ENCODE assay signal across 8 cellular contexts in the genomic region with DNA sequence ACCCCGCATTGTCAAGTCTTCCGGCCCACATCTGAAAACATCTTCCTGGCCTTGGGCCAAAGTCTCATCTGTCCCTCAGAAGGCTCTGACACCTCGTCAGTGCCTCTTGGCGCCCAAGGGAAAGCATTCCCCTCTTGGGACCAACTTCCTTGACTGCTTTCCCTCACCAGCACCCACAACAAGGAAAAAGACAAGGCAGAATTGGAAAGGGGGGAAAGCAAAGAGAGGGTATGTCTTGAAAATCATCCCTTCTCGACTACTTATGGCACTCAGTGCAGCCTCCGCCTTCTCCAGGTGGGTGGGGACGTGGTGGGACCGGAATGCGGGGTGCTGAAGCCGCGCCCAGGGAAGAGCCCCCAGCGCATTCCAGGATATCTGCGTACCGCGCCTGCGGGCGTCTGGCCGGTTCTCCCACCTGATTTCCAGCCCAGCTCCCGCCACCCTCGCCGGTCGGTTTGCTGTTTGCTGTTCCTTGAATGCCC. TPM values are rescaled to one million over a fixed set of nuclear protein-coding genes. Genes with fewer than 3 reads are reported as not detected.
DNase-seq lines count a peak whose midpoint lies in the region; ATAC-seq, FAIRE-seq and TF ChIP-seq lines count a peak whose summit lies in the region.

No MANE protein-coding gene starts in this region.

- no peak for TF ChIP-seq POLR2A in right lobe of liver (IDR thresholded peaks at IDR 0.05)

- no peak for FAIRE-seq in bronchial epithelial cell (lab: Jason Lieb, UNC)

- intact Hi-C loops in right lobe of liver (cut with DNase I): no loop called here
- intact Hi-C loops in tibial artery (cut with DNase I; ENCODE audit: low total_unique reads): no loop called here

- ATAC-seq in right lobe of liver: peak in 1 of 4 donors; percentile 1

- no peak for TF ChIP-seq CTCF in 22Rv1 (IDR thresholded peaks at IDR 0.05)
- TF ChIP-seq CTCF in GM12875 (IDR thresholded peaks at IDR 0.05; ENCODE audit: borderline replicate concordance, insufficient read depth, low read depth, low read length): no peak
- no peak for TF ChIP-seq CTCF in bronchial epithelial cell (IDR thresholded peaks at IDR 0.05; ENCODE audit: insufficient read depth, low read length, severe bottlenecking)
- no peak for TF ChIP-seq CTCF in right lobe of liver (IDR thresholded peaks at IDR 0.05)
- TF ChIP-seq CTCF in tibial artery (IDR thresholded peaks at IDR 0.05): no peak

- H3K27ac ChIP-seq in 22Rv1 (peak overlapping the region; percentile 100), right lobe of liver (peak overlapping the region; percentile 88 to 95 (median 92)), tibial artery (peak overlapping the region; percentile 89 to 95)

- H3K4me1 ChIP-seq in right lobe of liver: peaks cover 0 to 36% (median 12%) of the 10 kb centered on the region in 4 donors
- peaks cover 0 to 62% (median 50%) of the 10 kb centered on the region in 4 donors for H3K4me1 ChIP-seq in tibial artery

- H3K27me3 ChIP-seq in bronchial epithelial cell (ENCODE audit: control insufficient read depth, insufficient read depth, low read length) (no peaks in the 10 kb centered on the region), right lobe of liver (no peaks in the 10 kb centered on the region), tibial artery (no peaks in the 10 kb centered on the region)

- no peaks in the 10 kb centered on the region for H3K9me3 ChIP-seq in right lobe of liver
- H3K9me3 ChIP-seq in tibial artery: no peaks in the 10 kb centered on the region

- H3K4me3 ChIP-seq in GM12875 (ENCODE audit: low read depth, low read length) (peak overlapping the region; percentile 83), bronchial epithelial cell (ENCODE audit: low read depth, low read length) (peak overlapping the region; percentile 80), right lobe of liver (peak overlapping the region; percentile 70 to 88 (median 75)), tibial artery (peak overlapping the region; percentile 71 to 72)

- WGBS in right lobe of liver (ENCODE audit: insufficient coverage, low coverage, low lambda C conversion rate, missing lambda C conversion rate): 1% methylated on average over 11 of the region's 22 CpGs

- DNase-seq in NCI-H226: peak; percentile 93
- DNase-seq in bronchial epithelial cell (ENCODE audit: low read depth): peak; percentile 74
- DNase-seq in right lobe of liver: peak in 2 of 3 donors; percentile 52 to 61
- DNase-seq in tibial artery: no peak
- DNase-seq in NCI-H187 treated with DMSO at 0.1 percent for 48 hours (lab: John Stamatoyannopoulos, UW): no peak
- no peak for DNase-seq in occipital lobe (lab: John Stamatoyannopoulos, UW)

- H3K36me3 ChIP-seq in bronchial epithelial cell (ENCODE audit: control insufficient read depth, insufficient read depth, low read length) (peaks cover 9% of the 10 kb centered on the region), right lobe of liver (peaks cover 0 to 5% (median 1%) of the 10 kb centered on the region in 4 donors), tibial artery (peaks cover 0 to 16% (median 12%) of the 10 kb centered on the region in 3 donors)

RNA-seq across cellular contexts. Expression of gene SLC39A1, which starts 0.6 kb away (rescaled TPM):
- total RNA-seq in bronchial epithelial cell: 71.2 and 108 TPM in 2 replicates
- total RNA-seq in right lobe of liver: 10 to 100 TPM; 33.0 to 63.6 (median 47.7) TPM
- 30.9 TPM for total RNA-seq in occipital lobe

RNA-seq across cellular contexts. Expression of gene CREB3L4, which starts 3.8 kb away (rescaled TPM):
- total RNA-seq in bronchial epithelial cell (4.6 and 7.1 TPM in 2 replicates), right lobe of liver (10 to 100 TPM in 1 of 6 experiments, 1 to 10 TPM in 5; 4.9 to 11.1 (median 8.2) TPM), occipital lobe (7.2 TPM)

RNA-seq across cellular contexts. Expression of gene CRTC2, which starts 5.5 kb away (rescaled TPM):
- total RNA-seq in bronchial epithelial cell: 2.6 and 4.7 TPM in 2 replicates
- 10 to 100 TPM in 4 of 6 experiments, 1 to 10 TPM in 2; 4.8 to 19.5 (median 18.3) TPM for total RNA-seq in right lobe of liver
- 2.8 TPM for total RNA-seq in occipital lobe

RNA-seq across cellular contexts. Expression of gene JTB, which starts 13.6 kb away (rescaled TPM):
- total RNA-seq in bronchial epithelial cell: 181 and 183 TPM in 2 replicates
- total RNA-seq in right lobe of liver: 100 to 1,000 TPM in 2 of 6 experiments, 10 to 100 TPM in 4; 55.8 to 169 (median 90.9) TPM
- 43.0 TPM for total RNA-seq in occipital lobe

RNA-seq across cellular contexts. Expression of gene DENND4B, which starts 17.4 kb away (rescaled TPM):
- total RNA-seq in bronchial epithelial cell (8.7 and 12.3 TPM in 2 replicates), right lobe of liver (10 to 100 TPM; 13.0 to 27.5 (median 20.2) TPM), occipital lobe (11.9 TPM)

Comparison
In these comparisons a context has a peak if more than half of its experiments do, and no peak if none do; other contexts are left out.
1. DNase-seq: peak in NCI-H226 (single experiment), bronchial epithelial cell (single experiment) and right lobe of liver (2 of 3); none in tibial artery (0 of 2), NCI-H187 treated with DMSO at 0.1 percent for 48 hours (single experiment) and occipital lobe (single experiment).
2. Peak in every context shown above with its lines, with median percentiles within 50 percentile points of each other: H3K27ac ChIP-seq and H3K4me3 ChIP-seq.